Comparison of ENCODE assay signal across 13 cellular contexts in genomic region chr3:47542614-47543173, GRCh38. TPM values are rescaled to one million over a fixed set of nuclear protein-coding genes. Genes with fewer than 3 reads are reported as not detected.
A peak's percentile ranks its signal among the peaks of the same experiment; 100 is the strongest.
DNase-seq lines count a peak whose midpoint lies in the region; ATAC-seq, FAIRE-seq and TF ChIP-seq lines count a peak whose summit lies in the region.
"Had no signal": no experiment of that assay in that cellular context is flagged by ENCODE, and none has a peak within 500 bp of the region (broad histone marks: within the 10 kb centered on the region; RNA-seq: fewer than 3 reads in every experiment).

No MANE protein-coding gene starts in this region.

- no peaks in the 10 kb centered on the region for H3K36me3 ChIP-seq in right atrium auricular region
- H3K36me3 ChIP-seq in gastroesophageal sphincter: no peaks in the 10 kb centered on the region

- no peak for TF ChIP-seq CTCF in right atrium auricular region (IDR thresholded peaks at IDR 0.05)
- TF ChIP-seq CTCF in gastroesophageal sphincter (IDR thresholded peaks at IDR 0.05): no peak
- no peak for TF ChIP-seq CTCF in omental fat pad (IDR thresholded peaks at IDR 0.05)

- 20% methylated on average over 1 of the region's 20 CpGs; no CpG with 5 or more reads in 1 of the 2 donors for WGBS in gastroesophageal sphincter (ENCODE audit: low coverage in 1 of 2), 2 donors

- intact Hi-C loops in left cardiac atrium (cut with DNase I): no loop called here

- ATAC-seq in left cardiac atrium (peak; percentile 78 to 91), gastroesophageal sphincter (peak; percentile 74), omental fat pad (ENCODE audit: low FRiP score) (peak; percentile 90), HG02840 (IDR thresholded peaks at IDR 0.05; ENCODE audit: low FRiP score, unreplicated experiment) (no peak)

- H3K4me3 ChIP-seq in right atrium auricular region (no peak overlapping the region), gastroesophageal sphincter (no peak overlapping the region)

- no peak for TF ChIP-seq EP300 in gastroesophageal sphincter (IDR thresholded peaks at IDR 0.05)

- H3K27me3 ChIP-seq in right atrium auricular region (no peaks in the 10 kb centered on the region), gastroesophageal sphincter (no peaks in the 10 kb centered on the region)

- no peaks in the 10 kb centered on the region for H3K9me3 ChIP-seq in right atrium auricular region
- H3K9me3 ChIP-seq in gastroesophageal sphincter: no peaks in the 10 kb centered on the region

- H3K4me1 ChIP-seq in right atrium auricular region: no peaks in the 10 kb centered on the region
- H3K4me1 ChIP-seq in gastroesophageal sphincter: peaks cover 0 to 10% (median 0%) of the 10 kb centered on the region in 3 donors

- H3K27ac ChIP-seq in right atrium auricular region: no peak overlapping the region
- H3K27ac ChIP-seq in gastroesophageal sphincter: peak overlapping the region in 2 of 4 donors; percentile 34 to 53
- H3K27ac ChIP-seq: HL-60 had no signal

- no peak for TF ChIP-seq POLR2A in gastroesophageal sphincter (IDR thresholded peaks at IDR 0.05)

- peak; percentile 33 for DNase-seq in left cardiac atrium
- DNase-seq in right atrium auricular region (ENCODE audit: low spot score): no peak
- DNase-seq in omental fat pad (ENCODE audit: low spot score): no peak
- DNase-seq in kidney glomerular epithelial cell (lab: John Stamatoyannopoulos, UW): no peak
- DNase-seq in RCC 7860 (ENCODE audit: low spot score): no peak
- DNase-seq in activated CD4-positive, alpha-beta T cell treated with anti-CD3 and anti-CD28 coated beads, Interleukin-2, amount 50 U/mL, for 4 hours: no peak
- DNase-seq: activated B cell treated with CpG ODN at 0.5 μM for 24 hours, NCI-H1048, NCI-H526 treated with DMSO at 0.1 percent for 48 hours had no signal

- no peak for FAIRE-seq in RCC 7860 (lab: Jason Lieb, UNC)
- FAIRE-seq: colon had no signal

RNA-seq across cellular contexts. Expression of gene ELP6, which starts 29.2 kb away (rescaled TPM):
- total RNA-seq in left cardiac atrium: 10 to 100 TPM; 18.8 to 20.3 TPM
- 10 to 100 TPM; 14.9 to 16.7 TPM for total RNA-seq in right atrium auricular region
- 10 to 100 TPM; 14.3 to 28.0 (median 20.4) TPM for total RNA-seq in gastroesophageal sphincter
- total RNA-seq in omental fat pad: 10 to 100 TPM; 14.8 to 31.2 (median 23.8) TPM

RNA-seq across cellular contexts. Expression of gene CSPG5, which starts 36.0 kb away (rescaled TPM):
- under 1 TPM; 0.60 to 0.88 TPM for total RNA-seq in left cardiac atrium
- total RNA-seq in right atrium auricular region: 1 to 10 TPM in 1 of 2 donors, not detected in 1; 2.6 TPM
- total RNA-seq in gastroesophageal sphincter: 1 to 10 TPM in 1 of 4 donors, under 1 TPM in 2, not detected in 1; 0.27 to 1.0 (median 0.30) TPM
- total RNA-seq in omental fat pad: 1 to 10 TPM in 3 of 4 donors, under 1 TPM in 1; 0.47 to 4.7 (median 1.2) TPM
